Comparison of ENCODE assay signal across 2 cellular contexts in the genomic region with DNA sequence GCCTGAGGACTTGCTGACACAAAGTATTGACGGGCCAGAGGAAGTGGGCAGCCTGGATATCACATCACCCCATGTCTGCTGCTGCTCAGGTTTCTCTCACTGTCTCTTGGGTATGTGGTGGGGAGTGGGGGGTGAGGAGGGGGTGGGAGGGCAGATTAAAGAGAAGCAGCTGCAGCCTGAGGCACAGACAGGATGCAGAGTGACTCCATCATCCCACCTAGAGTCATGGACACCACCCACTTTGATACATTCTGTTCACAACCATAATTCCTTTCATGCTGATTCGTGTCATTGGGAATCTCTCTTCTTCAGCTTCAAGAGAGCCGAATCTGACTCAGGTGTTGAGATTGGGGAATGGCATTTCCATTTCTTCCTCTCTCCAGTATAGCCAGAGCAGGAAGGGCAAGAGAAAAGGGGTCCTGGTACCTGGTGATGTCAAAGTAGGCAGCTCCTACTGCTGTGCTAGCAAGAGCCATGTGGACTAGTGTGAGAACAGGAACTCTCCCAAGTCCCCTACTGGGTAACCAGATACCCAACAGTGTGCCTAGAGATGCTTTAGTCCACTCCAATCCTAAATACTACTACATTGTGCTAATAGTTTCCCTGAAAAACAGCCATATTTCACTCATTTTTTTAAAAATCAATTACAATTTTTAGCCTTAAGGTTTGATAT.
TF ChIP-seq lines count a peak whose summit lies in the region.

No MANE protein-coding gene starts in this region.

TF ChIP-seq in HCT116, 20 proteins besides CTCF, POLR2A, EP300 and RAD21:
- TF ChIP-seq JUND (IDR thresholded peaks at IDR 0.05) (0 out of 2 replicates have a peak, but pooled peaks have one; percentile 5), TCF7L2 (IDR thresholded peaks at IDR 0.05; ENCODE audit: borderline replicate concordance, extremely low read depth, insufficient read depth, insufficient read length) (no peak), SP1 (IDR thresholded peaks at IDR 0.05; ENCODE audit: low read depth) (peak; percentile 35; the same call in 1 of the 2 replicates)
TF ChIP-seq in HCT116: peak in this region for 2.

TF ChIP-seq in SK-N-SH, 30 proteins besides CTCF, POLR2A, EP300 and RAD21 (continued from another document):
- TF ChIP-seq SIN3A (IDR thresholded peaks at IDR 0.05; ENCODE audit: borderline replicate concordance, low read depth, low read length) = peak; percentile 43; the same call in 1 of the 2 replicates
TF ChIP-seq in SK-N-SH: peak in this region for 1.
